In genomic region chr1:27306071-27306470, GRCh38 we compare ENCODE assay signal across 21 cellular contexts. TPM values are rescaled to one million over a fixed set of nuclear protein-coding genes. Genes with fewer than 3 reads are reported as not detected.
DNase-seq lines count a peak whose midpoint lies in the region; ATAC-seq, FAIRE-seq and TF ChIP-seq lines count a peak whose summit lies in the region.
"Had no signal": no experiment of that assay in that cellular context is flagged by ENCODE, and none has a peak within 500 bp of the region (broad histone marks: within the 10 kb centered on the region; RNA-seq: fewer than 3 reads in every experiment).

No MANE protein-coding gene starts in this region.

- peak overlapping the region; percentile 15 for H3K4ac ChIP-seq in H1 (replicated peaks; ENCODE audit: insufficient read length, low read depth, low read length)

- H3K79me2 ChIP-seq in H1 (ENCODE audit: control insufficient read depth in 1 of 2, insufficient read depth in 2 of 2, low read length in 2 of 2), result no peaks in the 10 kb centered on the region

- no peak overlapping the region for H3K56ac ChIP-seq in H1 (replicated peaks; ENCODE audit: insufficient read length, low read depth, low read length)

- peak overlapping the region; percentile 25 for H2BK120ac ChIP-seq in H1 (replicated peaks; ENCODE audit: low read depth, low read length)

- peak overlapping the region; percentile 83 for H3K27ac Mint-ChIP-seq in neural crest cell (ENCODE audit: unreplicated experiment)
- H3K27ac Mint-ChIP-seq: CD4-positive, alpha-beta T cell; HFFc6 had no signal

- H3K4me2 ChIP-seq in H1 (ENCODE audit: insufficient read depth in 1 of 2, low read depth in 2 of 2, low read length in 2 of 2), result peak overlapping the region in 1 of 2 experiments; percentile 65; a peak in 2 of 4 replicates

- H3K4me3 ChIP-seq in right atrium auricular region (no peak overlapping the region), H1 (ENCODE audit: extremely low read depth in 1 of 4, insufficient read depth in 2 of 4, low read depth in 3 of 4, low read length in 4 of 4) (no peak overlapping the region), upper lobe of right lung (no peak overlapping the region)
- H3K4me3 ChIP-seq: HAP-1 had no signal

- H3K9me3 ChIP-seq in right atrium auricular region (no peaks in the 10 kb centered on the region), H1 (ENCODE audit: insufficient read depth in 2 of 2, low read depth in 1 of 2, low read length in 1 of 2) (no peaks in the 10 kb centered on the region), upper lobe of right lung (no peaks in the 10 kb centered on the region)
- H3K9me3 ChIP-seq: HAP-1 had no signal

- peak overlapping the region; percentile 36; the same call in 1 of the 2 replicates for H2BK15ac ChIP-seq in H1 (ENCODE audit: low read length)

- peak overlapping the region; percentile 20 for H4K91ac ChIP-seq in H1 (replicated peaks; ENCODE audit: insufficient read length, low read length)

- ATAC-seq in upper lobe of right lung (no peak), GM18909 (IDR thresholded peaks at IDR 0.05; ENCODE audit: poor library complexity, unreplicated experiment) (no peak)

- H3K18ac ChIP-seq in H1 (ENCODE audit: extremely low read depth, low read length), result peak overlapping the region; percentile 93; the same call in 1 of the 2 replicates

- no peak overlapping the region for H2AFZ ChIP-seq in H1 (ENCODE audit: low read length)

- POLR2A ChIA-PET in H1 (lab: Charles Lee; ENCODE audit: partially characterized antibody), result interaction anchor here (1.3 to 3.0 kb wide), 5 partner anchors 9 to 81 kb away, joined by 6 to 17 read pairs (median 7); no protein-coding TSS in a partner anchor

- H3K36me3 Mint-ChIP-seq in neural crest cell (ENCODE audit: low read depth), result no peaks in the 10 kb centered on the region

- TF ChIP-seq EP300 in H1 (IDR thresholded peaks at IDR 0.05; ENCODE audit: borderline replicate concordance in 1 of 2, low read depth in 2 of 2, low read length in 2 of 2), result no peak

- FAIRE-seq in H1 (lab: Jason Lieb, UNC), result no peak
- FAIRE-seq: D721Med had no signal

- H3K27me3 Mint-ChIP-seq in neural crest cell (ENCODE audit: low read depth), result no peaks in the 10 kb centered on the region
- H3K27me3 Mint-ChIP-seq: CD4-positive, alpha-beta T cell; IgD-negative memory B cell had no signal

- H3K4me1 Mint-ChIP-seq in neural crest cell, result peaks cover 14% of the 10 kb centered on the region
- H3K4me1 Mint-ChIP-seq: IgD-negative memory B cell had no signal

- H3K4me1 ChIP-seq in right atrium auricular region (peaks cover 0 to 2% of the 10 kb centered on the region in 2 donors), H1 (replicated peaks in 1 of 4; ENCODE audit: control insufficient read depth in 3 of 4, insufficient read depth in 4 of 4, low read length in 3 of 4) (peaks cover 11 to 25% (median 22%) of the 10 kb centered on the region in 4 experiments), upper lobe of right lung (no peaks in the 10 kb centered on the region)
- H3K4me1 ChIP-seq: HAP-1 had no signal

- 80% methylated on average over 11 of the region's 11 CpGs; no CpG with 5 or more reads in 1 of the 2 experiments for WGBS in H1 (ENCODE audit: extremely low coverage in 1 of 2, insufficient coverage in 1 of 2, insufficient read length in 1 of 2, insufficient replicate concordance in 2 of 2, low coverage in 1 of 2, low lambda C conversion rate in 2 of 2, missing lambda C conversion rate in 1 of 2), 2 experiments

- H2BK5ac ChIP-seq in H1 (ENCODE audit: low read depth, low read length), result peak overlapping the region; percentile 96

- no peak overlapping the region for H3K14ac ChIP-seq in H1 (ENCODE audit: insufficient read length)

- DNase-seq in cardiac septum (ENCODE audit: low spot score) (peak; percentile 65), right atrium auricular region (ENCODE audit: low spot score) (no peak), H1 (ENCODE audit: low read depth in 1 of 2, low spot score in 2 of 2) (no peak), neural crest cell (ENCODE audit: low read depth, low spot score) (no peak), upper lobe of right lung (peak; percentile 38), NCI-H2171 treated with DMSO at 0.1 percent for 48 hours (lab: John Stamatoyannopoulos, UW) (no peak)
- no peak for DNase-seq in stimulated activated CD4-positive, alpha-beta T cell treated with anti-CD3 and anti-CD28 coated beads, Interleukin-2, amount 100 ng/mL, for 48 hours
- DNase-seq: CD4-positive, alpha-beta T cell; HFFc6; NCI-H1048; NCI-H1417; NCI-H1694; NCI-H2029 treated with DMSO at 0.1 percent for 48 hours; NCI-H748 treated with DMSO at 0.1 percent for 48 hours; NK-92 treated with Interleukin-12 subunit alpha and Interleukin-12 subunit beta, amount 100 ng/mL, for 24 hours; RPMI8226 had no signal

- H3K36me3 ChIP-seq in right atrium auricular region, result peaks cover 47% of the 10 kb centered on the region
- no peaks in the 10 kb centered on the region for H3K36me3 ChIP-seq in H1 (ENCODE audit: control insufficient read depth in 2 of 4, insufficient read depth in 4 of 4, low read length in 3 of 4)
- H3K36me3 ChIP-seq in upper lobe of right lung, result peaks cover 28% of the 10 kb centered on the region
- H3K36me3 ChIP-seq: HAP-1 had no signal

- no peaks in the 10 kb centered on the region for H3K9me3 Mint-ChIP-seq in neural crest cell
- H3K9me3 Mint-ChIP-seq: CD4-positive, alpha-beta T cell; HFFc6; IgD-negative memory B cell had no signal

- TF ChIP-seq RAD21 in H1 (IDR thresholded peaks at IDR 0.05 in 1 of 2, conservative IDR thresholded peaks at IDR 0.05 in 1 of 2; ENCODE audit: low read depth in 2 of 2, low read length in 2 of 2), result no peak

- peak overlapping the region; percentile 0; the same call in 1 of the 2 replicates for H2BK20ac ChIP-seq in H1 (ENCODE audit: low read length)

- no peak overlapping the region for H3K4me3 Mint-ChIP-seq in neural crest cell
- H3K4me3 Mint-ChIP-seq: CD4-positive, alpha-beta T cell; HFFc6; IgD-negative memory B cell had no signal

- no peak for TF ChIP-seq POLR2A in H1 (IDR thresholded peaks at IDR 0.05; ENCODE audit: control extremely low read depth in 1 of 2, low read depth in 2 of 2, low read length in 2 of 2)

- H3K27me3 ChIP-seq in right atrium auricular region (no peaks in the 10 kb centered on the region), H1 (replicated peaks in 1 of 4; ENCODE audit: control insufficient read depth in 3 of 4, extremely low read depth in 1 of 4, insufficient read depth in 3 of 4, low read length in 3 of 4) (no peaks in the 10 kb centered on the region), upper lobe of right lung (no peaks in the 10 kb centered on the region)

- intact Hi-C loops in cardiac septum (cut with DNase I), result loop anchor here (5.0 kb wide), 1 partner anchor 36 kb away; the partner anchor contains the start of gene SYTL1
- intact Hi-C loops in upper lobe of right lung (cut with DNase I), result no loop called here

- CTCF ChIA-PET in H1 (lab: Charles Lee; ENCODE audit: partially characterized antibody), result interaction anchor here (0.7 to 17.9 kb wide), 19 partner anchors 8 to 300 kb away, joined by 3 to 321 read pairs (median 6); partner anchors contain the start of genes CD164L2, GPR3 and SYTL1

- TF ChIP-seq CTCF in right atrium auricular region (IDR thresholded peaks at IDR 0.05) (no peak), H1 (IDR thresholded peaks at IDR 0.05; ENCODE audit: control extremely low read depth in 1 of 3, insufficient read depth in 1 of 3, low read depth in 1 of 3, low read length in 3 of 3) (no peak), neural crest cell (conservative IDR thresholded peaks at IDR 0.05) (no peak), upper lobe of right lung (IDR thresholded peaks at IDR 0.05) (no peak)

- H2BK12ac ChIP-seq in H1 (ENCODE audit: low read depth, low read length), result peak overlapping the region; percentile 60; the same call in 1 of the 2 replicates

- H3K9ac ChIP-seq in H1 (replicated peaks in 1 of 4; ENCODE audit: extremely low read depth in 1 of 4, low read depth in 3 of 4, low read length in 3 of 4), result no peak overlapping the region

- H4K20me1 ChIP-seq in H1 (replicated peaks in 1 of 2; ENCODE audit: control insufficient read depth in 1 of 2, insufficient read depth in 2 of 2, low read length in 2 of 2), result no peaks in the 10 kb centered on the region

- H2AK5ac ChIP-seq in H1 (ENCODE audit: low read depth, low read length), result peak overlapping the region; percentile 17; the same call in 1 of the 2 replicates

- H3K23me2 ChIP-seq in H1 (ENCODE audit: low read depth, low read length), result 0 out of 2 replicates have a peak, but pooled peaks cover 3% of the 10 kb centered on the region

- H3K27ac ChIP-seq in right atrium auricular region, result no peak overlapping the region
- no peak overlapping the region for H3K27ac ChIP-seq in H1 (ENCODE audit: low read depth, low read length)
- no peak overlapping the region for H3K27ac ChIP-seq in upper lobe of right lung

- no peak overlapping the region for H4K5ac ChIP-seq in H1 (ENCODE audit: insufficient read length, low read depth, low read length)

- no peaks in the 10 kb centered on the region for H3K79me1 ChIP-seq in H1 (ENCODE audit: low read depth, low read length)

- no peak overlapping the region for H3K23ac ChIP-seq in H1 (ENCODE audit: insufficient read length)

- H4K8ac ChIP-seq in H1 (ENCODE audit: extremely low read depth, insufficient read depth, low read length), result no peak overlapping the region

RNA-seq across cellular contexts. Expression of gene TMEM222, which starts 15.9 kb away (rescaled TPM):
- total RNA-seq in cardiac septum, result 26.8 TPM
- 10 to 100 TPM; 13.6 to 24.3 TPM for total RNA-seq in right atrium auricular region
- total RNA-seq in H1 (2021; fragmentation: NEBNext Ultra II Directional; extraction: Animal tissue kit (Norgen Biotek cat#: 25700)), result 25.1 and 27.0 TPM in 2 replicates
- 51.8 and 66.9 TPM in 2 replicates for polyA plus RNA-seq in H1 (2011; rRNA removed)
- polyA plus RNA-seq in H1 (2011; cell fraction: cytosol; rRNA removed), result 43.2 TPM
- polyA plus RNA-seq in H1 (2011; cell fraction: nucleus; rRNA removed), result 65.9 TPM
- 20.3 to 36.3 TPM (median 33.4 TPM) in 4 replicates for polyA plus RNA-seq in H1 (2012, experiment 1 of 2)
- 36.8 TPM for polyA plus RNA-seq in H1 (2012, experiment 2 of 2)
- polyA plus RNA-seq in H1 (2013, experiment 1 of 2), result 28.6 TPM
- polyA plus RNA-seq in H1 (2013, experiment 2 of 2), result 31.1 TPM
- 28.8 and 31.6 TPM in 2 replicates for polyA minus RNA-seq in H1 (2011; rRNA and poly(A)+ RNA removed)
- polyA minus RNA-seq in H1 (2011; cell fraction: cytosol; rRNA and poly(A)+ RNA removed), result 17.0 TPM
- polyA minus RNA-seq in H1 (2011; cell fraction: nucleus; rRNA and poly(A)+ RNA removed), result 33.2 TPM
- total RNA-seq in neural crest cell, result 46.7 and 46.9 TPM in 2 replicates
- total RNA-seq in upper lobe of right lung, result 36.7 TPM

RNA-seq across cellular contexts. Expression of gene SYTL1, which starts 35.8 kb away (rescaled TPM):
- 0.65 TPM for total RNA-seq in cardiac septum
- 1 to 10 TPM; 1.3 to 1.8 TPM for total RNA-seq in right atrium auricular region
- 6.4 and 8.8 TPM in 2 replicates for total RNA-seq in H1 (2021; fragmentation: NEBNext Ultra II Directional; extraction: Animal tissue kit (Norgen Biotek cat#: 25700))
- 19.5 and 33.8 TPM in 2 replicates for polyA plus RNA-seq in H1 (2011; rRNA removed)
- polyA plus RNA-seq in H1 (2011; cell fraction: cytosol; rRNA removed), result 14.6 TPM
- polyA plus RNA-seq in H1 (2011; cell fraction: nucleus; rRNA removed), result 63.0 TPM
- 4.0 to 13.1 TPM (median 10.8 TPM) in 4 replicates for polyA plus RNA-seq in H1 (2012, experiment 1 of 2)
- 6.3 TPM for polyA plus RNA-seq in H1 (2012, experiment 2 of 2)
- 8.5 TPM for polyA plus RNA-seq in H1 (2013, experiment 1 of 2)
- 8.4 TPM for polyA plus RNA-seq in H1 (2013, experiment 2 of 2)
- polyA minus RNA-seq in H1 (2011; rRNA and poly(A)+ RNA removed), result 2.9 and 5.0 TPM in 2 replicates
- polyA minus RNA-seq in H1 (2011; cell fraction: cytosol; rRNA and poly(A)+ RNA removed), result 5.7 TPM
- polyA minus RNA-seq in H1 (2011; cell fraction: nucleus; rRNA and poly(A)+ RNA removed), result 13.1 TPM
- 0.72 and 1.4 TPM in 2 replicates for total RNA-seq in neural crest cell
- 30.6 TPM for total RNA-seq in upper lobe of right lung
- total RNA-seq: SK-MEL-5 had no signal

Comparison
In these comparisons a context has a peak if more than half of its experiments do, and no peak if none do; other contexts are left out.
1. DNase-seq: peak in cardiac septum (single experiment) and upper lobe of right lung (single experiment); none in right atrium auricular region (single experiment), H1 (0 of 2), neural crest cell (single experiment), stimulated activated CD4-positive, alpha-beta T cell treated with anti-CD3 and anti-CD28 coated beads, Interleukin-2, amount 100 ng/mL, for 48 hours (0 of 2) and NCI-H2171 treated with DMSO at 0.1 percent for 48 hours (single experiment).